Comparison of ENCODE assay signal across 30 cellular contexts in genomic region chr20:25011831-25012241, GRCh38. TPM values are rescaled to one million over a fixed set of nuclear protein-coding genes. Genes with fewer than 3 reads are reported as not detected.
DNase-seq lines count a peak whose midpoint lies in the region; ATAC-seq, FAIRE-seq and TF ChIP-seq lines count a peak whose summit lies in the region.
"Had no signal": no experiment of that assay in that cellular context is flagged by ENCODE, and none has a peak within 500 bp of the region (broad histone marks: within the 10 kb centered on the region; RNA-seq: fewer than 3 reads in every experiment).

No MANE protein-coding gene starts in this region.

- WGBS in pancreas, 2 donors = 54% methylated on average over 12 of the region's 12 CpGs
- WGBS in transverse colon (ENCODE audit: low coverage in 1 of 2), 2 donors = 94 to 100% methylated on average over 1 to 8 of the region's 12 CpGs

- no peak overlapping the region for H3K4me3 ChIP-seq in pancreas
- no peak overlapping the region for H3K4me3 ChIP-seq in transverse colon
- H3K4me3 ChIP-seq in BE2C (ENCODE audit: low read depth, low read length) = no peak overlapping the region
- H3K4me3 ChIP-seq: cardiac muscle cell, gastroesophageal sphincter, GM12878, mucosa of descending colon, PC-9, suprapubic skin had no signal

- peak; percentile 25 for ATAC-seq in left ventricle myocardium superior
- ATAC-seq in pancreas = peak; percentile 54 to 78 (median 73)
- no peak for ATAC-seq in HG02763 (IDR thresholded peaks at IDR 0.05; ENCODE audit: unreplicated experiment)
- ATAC-seq: activated naive CD4-positive, alpha-beta T cell treated with anti-CD3 and anti-CD28 coated beads, Interleukin-2, amount 50 U/mL, for 72 hours; CD8-positive, alpha-beta T cell; gastroesophageal sphincter; GM12878; mucosa of descending colon; natural killer cell treated with Interleukin-12 subunit alpha and Interleukin-12 subunit beta and Interleukin-15 and Interleukin-18, amount 100 ng/mL, for 72 hours; stimulated activated memory B cell treated with anti-CD40 and anti-IgM and Interleukin-4, amounts not matched to agents 10 μg/mL and 1 μg/mL and 100 μg/mL, for 72 hours had no signal

- in situ Hi-C loops in transverse colon (cut with MboI; ENCODE audit: low pct_ligation_motif_present in 1 of 4, low pct_unique_long_range_greater_than_20kb in 1 of 4, low sequenced_read_pairs in 3 of 4) = loop anchor here in 1 of 4 donors (25.0 kb wide), 1 partner anchor 150 kb away; no protein-coding TSS in a partner anchor

- peaks cover 0 to 72% (median 44%) of the 10 kb centered on the region in 3 donors for H3K36me3 ChIP-seq in pancreas
- peaks cover 0 to 16% (median 8%) of the 10 kb centered on the region in 4 donors for H3K36me3 ChIP-seq in transverse colon
- no peaks in the 10 kb centered on the region for H3K36me3 ChIP-seq in BE2C
- H3K36me3 ChIP-seq: cardiac muscle cell, WERI-Rb-1 had no signal

- H3K27me3 ChIP-seq in pancreas (no peaks in the 10 kb centered on the region), transverse colon (no peaks in the 10 kb centered on the region), BE2C (no peaks in the 10 kb centered on the region)
- H3K27me3 ChIP-seq: cardiac muscle cell, gastroesophageal sphincter, suprapubic skin had no signal

- FAIRE-seq in pancreas (lab: Jason Lieb, UNC) = no peak
- FAIRE-seq: A204.1, endometrium, GM12878 had no signal

- peak overlapping the region; percentile 3 to 31 (median 12) for H3K27ac ChIP-seq in pancreas
- no peak overlapping the region for H3K27ac ChIP-seq in transverse colon
- H3K27ac ChIP-seq: cardiac muscle cell, gastroesophageal sphincter, HL-60, PC-9, suprapubic skin, WERI-Rb-1 had no signal

- no peak for TF ChIP-seq POLR2A in transverse colon (IDR thresholded peaks at IDR 0.05)

- TF ChIP-seq EP300 in transverse colon (IDR thresholded peaks at IDR 0.05; ENCODE audit: low read depth) = no peak

- H3K9me3 ChIP-seq in pancreas (no peaks in the 10 kb centered on the region), transverse colon (no peaks in the 10 kb centered on the region), BE2C (no peaks in the 10 kb centered on the region)
- H3K9me3 ChIP-seq: gastroesophageal sphincter, mucosa of descending colon, suprapubic skin had no signal

- intact Hi-C loops in left ventricle myocardium superior (cut with micrococcal nuclease) (no loop called here), pancreas (cut with DNase I) (loop anchor here in 1 of 3 donors (5.0 kb wide), 1 partner anchor 35 kb away; no protein-coding TSS in a partner anchor), transverse colon (cut with DNase I; ENCODE audit: low total_unique reads) (no loop called here)

- peak; percentile 42 for DNase-seq in activated effector memory CD4-positive, alpha-beta T cell treated with anti-CD3 and anti-CD28 coated beads, Interleukin-2, amount 50 U/mL, for 16 hours
- no peak for DNase-seq in activated effector memory CD4-positive, alpha-beta T cell treated with Interleukin-2 at 50 U/mL for 16 hours
- DNase-seq in left ventricle myocardium superior (no peak), pancreas (peak in 3 of 6 donors; percentile 35 to 68 (median 60)), transverse colon (peak; percentile 1), OCI-M2 (lab: John Stamatoyannopoulos, UW; ENCODE audit: unreplicated experiment) (no peak), BE2C (no peak)
- DNase-seq: activated CD4-positive, alpha-beta T cell treated with anti-CD3 and anti-CD28 coated beads, Interleukin-2, amount 10 ng/mL, durations not matched to agents 24 days and 14 days; CD8-positive, alpha-beta T cell; GOT3; Karpas-422; mucosa of descending colon; MV-4-11; NCI-H146; PC-9; retina; SHP77; stimulated activated CD4-positive, alpha-beta T cell treated with anti-CD3 and anti-CD28 coated beads, Interleukin-4, amount 100 ng/mL, for 24 hours; WERI-Rb-1 had no signal

- H3K4me1 ChIP-seq in pancreas (peaks cover 15 to 16% (median 16%) of the 10 kb centered on the region in 3 donors), transverse colon (peaks cover 0 to 5% (median under 1%) of the 10 kb centered on the region in 4 donors), BE2C (no peaks in the 10 kb centered on the region)

- TF ChIP-seq CTCF in pancreas (IDR thresholded peaks at IDR 0.05) (no peak), transverse colon (IDR thresholded peaks at IDR 0.05) (no peak), BE2C (IDR thresholded peaks at IDR 0.05; ENCODE audit: low read depth, low read length) (no peak)

RNA-seq across cellular contexts. Expression of gene APMAP, which starts 19.3 kb away (rescaled TPM):
- 25.9 TPM for total RNA-seq in left ventricle myocardium superior
- 10 to 100 TPM; 20.8 to 39.2 (median 28.4) TPM for total RNA-seq in pancreas
- 10 to 100 TPM; 22.9 to 47.8 TPM for polyA plus RNA-seq in pancreas
- total RNA-seq in transverse colon = 10 to 100 TPM; 14.9 to 88.6 (median 50.2) TPM
- 120 TPM for polyA plus RNA-seq in BE2C (2012; ENCODE audit: insufficient read depth, insufficient read length, low read depth)

RNA-seq across cellular contexts. Expression of gene ACSS1, which starts 46.1 kb away (rescaled TPM):
- total RNA-seq in left ventricle myocardium superior (164 TPM), pancreas (10 to 100 TPM; 30.4 to 47.2 (median 36.0) TPM), transverse colon (10 to 100 TPM; 30.3 to 64.7 (median 51.6) TPM)
- 10 to 100 TPM; 34.6 to 43.7 TPM for polyA plus RNA-seq in pancreas
- polyA plus RNA-seq in BE2C (2012; ENCODE audit: insufficient read depth, insufficient read length, low read depth) = not detected
- total RNA-seq: cardiac muscle cell had no signal
- polyA plus RNA-seq: cardiac muscle cell had no signal

Comparison
In these comparisons a context has a peak if more than half of its experiments do, and no peak if none do; other contexts are left out.
1. DNase-seq: peak in activated effector memory CD4-positive, alpha-beta T cell treated with anti-CD3 and anti-CD28 coated beads, Interleukin-2, amount 50 U/mL, for 16 hours (single experiment) and transverse colon (single experiment); none in activated effector memory CD4-positive, alpha-beta T cell treated with Interleukin-2 at 50 U/mL for 16 hours (single experiment), left ventricle myocardium superior (single experiment), OCI-M2 (single experiment) and BE2C (single experiment).
2. H3K27ac ChIP-seq: peak in pancreas (4 of 4); none in transverse colon (0 of 4).